ENCODE assay signal across 23 cellular contexts in genomic region chr6:3918474-3918873, GRCh38.
DNase-seq lines count a peak whose midpoint lies in the region; ATAC-seq, FAIRE-seq and TF ChIP-seq lines count a peak whose summit lies in the region.
"Had no signal": no experiment of that assay in that cellular context is flagged by ENCODE, and none has a peak within 500 bp of the region (broad histone marks: within the 10 kb centered on the region; RNA-seq: fewer than 3 reads in every experiment).

No MANE protein-coding gene starts in this region.

- no peak for ATAC-seq in heart left ventricle
- ATAC-seq in left ventricle myocardium superior = no peak
- ATAC-seq in upper lobe of right lung = no peak
- ATAC-seq in HG02642 (IDR thresholded peaks at IDR 0.05; ENCODE audit: poor library complexity, unreplicated experiment) = no peak
- ATAC-seq: stimulated activated naive B cell treated with anti-CD40 and anti-IgM and Interleukin-4, amounts not matched to agents 10 μg/mL and 1 μg/mL and 100 μg/mL, for 72 hours had no signal

- TF ChIP-seq CTCF in heart left ventricle (IDR thresholded peaks at IDR 0.05) (no peak), kidney (IDR thresholded peaks at IDR 0.05; ENCODE audit: borderline replicate concordance, extremely low read depth, insufficient read depth) (no peak), upper lobe of right lung (IDR thresholded peaks at IDR 0.05) (no peak), esophagus squamous epithelium (IDR thresholded peaks at IDR 0.05) (no peak)

- H3K4me3 ChIP-seq in heart left ventricle (no peak overlapping the region), kidney (ENCODE audit: low read length in 2 of 2) (no peak overlapping the region), upper lobe of right lung (no peak overlapping the region), esophagus squamous epithelium (no peak overlapping the region)
- H3K4me3 ChIP-seq: neural progenitor cell, Peyer's patch, tibial artery had no signal

- intact Hi-C loops in heart left ventricle (cut with DNase I) = no loop called here
- intact Hi-C loops in left ventricle myocardium superior (cut with micrococcal nuclease) = no loop called here
- intact Hi-C loops in kidney (cut with DNase I) = no loop called here
- intact Hi-C loops in upper lobe of right lung (cut with DNase I) = no loop called here
- intact Hi-C loops in esophagus squamous epithelium (cut with DNase I) = no loop called here

- peaks cover 4 to 26% (median 11%) of the 10 kb centered on the region in 12 donors for H3K4me1 ChIP-seq in heart left ventricle
- peaks cover 2 to 18% of the 10 kb centered on the region in 2 donors for H3K4me1 ChIP-seq in kidney (ENCODE audit: control insufficient read depth in 1 of 2, insufficient read depth in 1 of 2, low read depth in 1 of 2, low read length in 2 of 2)
- H3K4me1 ChIP-seq in upper lobe of right lung = peaks cover 5% of the 10 kb centered on the region
- peaks cover under 1 to 8% (median 5%) of the 10 kb centered on the region in 3 donors for H3K4me1 ChIP-seq in esophagus squamous epithelium

- H3K27ac ChIP-seq in heart left ventricle (peak overlapping the region; percentile 24 to 81 (median 68)), kidney (ENCODE audit: low read depth in 2 of 2, low read length in 2 of 2) (peak overlapping the region; percentile 13 to 32), upper lobe of right lung (peak overlapping the region; percentile 66), esophagus squamous epithelium (no peak overlapping the region)
- H3K27ac ChIP-seq: neural progenitor cell, Peyer's patch, tibial artery had no signal

- DNase-seq in heart left ventricle (no peak), left ventricle myocardium superior (no peak), NCI-H510A treated with DMSO at 0.1 percent for 48 hours (lab: John Stamatoyannopoulos, UW) (peak; percentile 16), kidney (no peak), upper lobe of right lung (no peak), NCI-H1694 (lab: John Stamatoyannopoulos, UW) (no peak), esophagus squamous epithelium (lab: John Stamatoyannopoulos, UW) (no peak)
- DNase-seq: activated CD4-positive, alpha-beta T cell treated with anti-CD3 and anti-CD28 coated beads, Interleukin-2, amount 10 ng/mL, durations not matched to agents 24 days and 14 days; activated CD8-positive, alpha-beta memory T cell treated with anti-CD3 and anti-CD28 coated beads, Interleukin-2, amount 50 U/mL, for 48 hours; activated naive CD4-positive, alpha-beta T cell; anterior cingulate cortex; CD4-positive, alpha-beta memory T cell; cerebellar nuclear complex; effector memory CD4-positive, alpha-beta T cell; NCI-H1417 treated with DMSO at 0.1 percent for 48 hours; NCI-H774; Peyer's patch; retina; stimulated activated naive B cell treated with anti-CD40 and anti-IgM and Interleukin-4, amounts not matched to agents 10 μg/mL and 1 μg/mL and 100 μg/mL, for 72 hours; tibial artery had no signal

- TF ChIP-seq POLR2A in heart left ventricle (IDR thresholded peaks at IDR 0.05) = no peak
- TF ChIP-seq POLR2A in esophagus squamous epithelium (IDR thresholded peaks at IDR 0.05) = no peak

- H3K9me3 ChIP-seq in heart left ventricle = no peaks in the 10 kb centered on the region
- no peaks in the 10 kb centered on the region for H3K9me3 ChIP-seq in kidney (ENCODE audit: control insufficient read depth in 1 of 2, low read length in 2 of 2)
- H3K9me3 ChIP-seq in upper lobe of right lung = no peaks in the 10 kb centered on the region
- H3K9me3 ChIP-seq in esophagus squamous epithelium = no peaks in the 10 kb centered on the region
- H3K9me3 ChIP-seq: Peyer's patch, tibial artery had no signal

- FAIRE-seq in kidney (lab: Jason Lieb, UNC) = no peak
- FAIRE-seq: islet of Langerhans had no signal

- WGBS in heart left ventricle, 4 donors = 94 to 98% (median 96%) methylated on average over 5 of the region's 5 CpGs
- WGBS in esophagus squamous epithelium, 2 donors = 88 to 100% methylated on average over 5 of the region's 5 CpGs

- no peak overlapping the region for H3K9ac ChIP-seq in kidney (ENCODE audit: low read length in 2 of 2)
- H3K9ac ChIP-seq: neural progenitor cell had no signal

- H3K27me3 ChIP-seq in heart left ventricle = no peaks in the 10 kb centered on the region
- H3K27me3 ChIP-seq in upper lobe of right lung = no peaks in the 10 kb centered on the region
- H3K27me3 ChIP-seq in esophagus squamous epithelium = peaks cover 0 to 16% (median 0%) of the 10 kb centered on the region in 4 donors
- H3K27me3 ChIP-seq: neural progenitor cell, Peyer's patch, tibial artery had no signal

- no peaks in the 10 kb centered on the region for H3K36me3 ChIP-seq in heart left ventricle
- H3K36me3 ChIP-seq in kidney (ENCODE audit: control insufficient read depth in 1 of 2, insufficient read depth in 2 of 2, low read length in 2 of 2) = no peaks in the 10 kb centered on the region
- H3K36me3 ChIP-seq in upper lobe of right lung = no peaks in the 10 kb centered on the region
- no peaks in the 10 kb centered on the region for H3K36me3 ChIP-seq in esophagus squamous epithelium
- H3K36me3 ChIP-seq: neural progenitor cell, Peyer's patch, tibial artery had no signal

Comparison
In these comparisons a context has a peak if more than half of its experiments do, and no peak if none do; other contexts are left out.
1. H3K27ac ChIP-seq: peak in heart left ventricle (12 of 12), kidney (2 of 2) and upper lobe of right lung (single experiment); none in esophagus squamous epithelium (0 of 4).